8 cellular contexts compared by ENCODE assay signal in the genomic region with DNA sequence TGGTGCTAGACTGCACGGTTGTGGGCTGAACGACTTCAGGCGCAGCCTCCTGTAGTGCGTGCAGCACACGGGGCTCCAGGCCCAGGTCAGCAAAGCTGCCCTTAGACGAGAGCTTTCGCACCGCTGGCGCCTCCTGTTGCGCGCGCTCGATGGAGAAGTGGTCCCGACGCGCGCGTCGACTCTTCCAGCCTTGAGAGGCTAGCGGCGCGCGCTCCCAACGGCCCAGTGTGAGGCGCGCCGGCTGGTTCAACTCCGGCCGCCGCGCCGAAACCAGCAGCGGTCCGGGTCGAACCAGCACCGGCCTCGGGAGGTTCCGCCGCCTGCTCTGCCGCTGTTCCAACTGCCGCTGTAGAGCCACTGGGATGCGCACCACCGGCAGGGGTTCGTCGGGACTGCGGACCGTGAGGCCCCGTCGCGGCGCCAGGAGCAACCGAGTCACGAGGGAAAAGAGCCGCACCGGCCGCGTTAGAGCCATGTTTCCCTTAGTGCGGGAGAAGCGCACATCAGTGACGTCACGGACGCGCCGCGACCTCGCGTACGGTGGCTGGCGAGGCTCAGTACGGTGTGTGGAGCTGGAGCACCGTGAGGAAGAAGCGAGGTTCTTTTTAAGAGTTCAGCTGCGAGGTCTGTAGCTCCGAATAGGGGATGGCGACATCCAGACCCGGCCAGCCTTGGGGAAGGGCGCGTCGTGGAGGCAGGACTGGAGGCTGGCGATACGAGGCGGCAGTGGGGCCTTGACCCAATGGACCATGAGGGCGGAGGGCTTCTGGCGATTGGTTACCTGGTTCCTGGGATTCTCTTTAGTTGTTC. TPM values are rescaled to one million over a fixed set of nuclear protein-coding genes. Genes with fewer than 3 reads are reported as not detected.
DNase-seq lines count a peak whose midpoint lies in the region; ATAC-seq, FAIRE-seq and TF ChIP-seq lines count a peak whose summit lies in the region.

DDX28 (minus strand) TSS at position 505 of the 810 bp plus-strand sequence; CDS start at position 475, 30 bp downstream.
DUS2 (plus strand) TSS at position 557 of the 810 bp plus-strand sequence. CDS start 14,740 bp downstream, outside the sequence.

- BruUV-seq in mammary epithelial cell (replicated peaks; lab: Mats Ljungman, UMichigan), result TSS peak; percentile 62

- H3K9me3 ChIP-seq in mammary epithelial cell (replicated peaks; ENCODE audit: insufficient read depth, low read length) (no peaks in the 10 kb centered on the region), small intestine (ENCODE audit: control insufficient read depth, low read depth) (no peaks in the 10 kb centered on the region)

- H2AFZ ChIP-seq in mammary epithelial cell (ENCODE audit: low read depth, low read length), result peak within 1 kb of the TSS; percentile 98

- no peak for FAIRE-seq in small intestine (lab: Jason Lieb, UNC)

- H3K4me3 Mint-ChIP-seq in WTC11, result peak within 1 kb of the TSS; percentile 100

- peak within 1 kb of the TSS; percentile 95 to 98 (median 97) for H3K4me3 ChIP-seq in mammary epithelial cell (replicated peaks in 1 of 3; ENCODE audit: insufficient read depth in 1 of 3, low read depth in 2 of 3, low read length in 3 of 3)
- peak within 1 kb of the TSS; percentile 78 to 95 for H3K4me3 ChIP-seq in small intestine (ENCODE audit: low read depth in 1 of 2, low read length in 2 of 2)

- in situ Hi-C loops in ACHN (cut with HindIII; ENCODE audit: low pct_ligation_motif_present, low pct_unique_long_range_greater_than_20kb, low sequenced_read_pairs), result no loop called here
- in situ Hi-C loops in mammary epithelial cell (cut with MboI; ENCODE audit: low sequenced_read_pairs in 2 of 2), result no loop called here

- peak within 1 kb of the TSS; percentile 100 for H3K27ac Mint-ChIP-seq in WTC11

- no peaks in the 10 kb centered on the region; the same call in 1 of the 2 replicates for H3K27me3 Mint-ChIP-seq in WTC11 (ENCODE audit: low read depth)

- CTCF ChIA-PET in WTC11 (lab: Charles Lee) (interaction anchor here (0.9 to 3.2 kb wide), 11 partner anchors 17 to 359 kb away, joined by 3 to 17 read pairs (median 3); no protein-coding TSS in a partner anchor), mammary epithelial cell (lab: Charles Lee; ENCODE audit: low non-redundant PET) (interaction anchor here (0.6 kb wide), 2 partner anchors 18 to 19 kb away, joined by 3 read pairs; no protein-coding TSS in a partner anchor)

- TF ChIP-seq CTCF in WTC11 (IDR thresholded peaks at IDR 0.05), result no peak
- TF ChIP-seq CTCF in mammary epithelial cell (conservative IDR thresholded peaks at IDR 0.05 in 1 of 2, IDR thresholded peaks at IDR 0.05 in 1 of 2; ENCODE audit: extremely low read depth in 1 of 2, insufficient read depth in 1 of 2, low read depth in 1 of 2, low read length in 2 of 2), result peak in 1 of 2 donors; percentile 6

- no peaks in the 10 kb centered on the region for H3K9me3 Mint-ChIP-seq in WTC11

- intact Hi-C loops in mammary epithelial cell (cut with micrococcal nuclease), result no loop called here

- H3K36me3 Mint-ChIP-seq in WTC11, result peaks cover 14% of the 10 kb centered on the region; the same call in 1 of the 2 replicates

- peak; percentile 67 for ATAC-seq in GM18868 (IDR thresholded peaks at IDR 0.05; ENCODE audit: unreplicated experiment)
- ATAC-seq in HG03139 (IDR thresholded peaks at IDR 0.05; ENCODE audit: unreplicated experiment), result peak; percentile 66
- peak; percentile 67 for ATAC-seq in WTC11

- H3K4me1 Mint-ChIP-seq in WTC11, result peaks cover 15% of the 10 kb centered on the region

- H3K27ac ChIP-seq in mammary epithelial cell (ENCODE audit: insufficient read depth, low read depth, low read length) (peak within 1 kb of the TSS; percentile 84), small intestine (ENCODE audit: low read depth in 1 of 2, low read length in 1 of 2) (peak within 1 kb of the TSS; percentile 42 to 91)

- H3K36me3 ChIP-seq in mammary epithelial cell (ENCODE audit: insufficient read depth, low read length), result no peaks in the 10 kb centered on the region
- no peaks in the 10 kb centered on the region for H3K36me3 ChIP-seq in small intestine (ENCODE audit: control insufficient read depth in 2 of 2, insufficient read depth in 2 of 2, low read length in 2 of 2)

- no peaks in the 10 kb centered on the region for H4K20me1 ChIP-seq in mammary epithelial cell (ENCODE audit: insufficient read depth, low read length)

- H3K27me3 ChIP-seq in mammary epithelial cell (ENCODE audit: insufficient read depth, low read length) (no peaks in the 10 kb centered on the region), small intestine (ENCODE audit: control insufficient read depth in 2 of 2, insufficient read depth in 2 of 2, low read length in 2 of 2) (no peaks in the 10 kb centered on the region)

- H3K4me2 ChIP-seq in mammary epithelial cell (ENCODE audit: insufficient read depth, low read depth, low read length), result peak within 1 kb of the TSS; percentile 97

- dilution Hi-C loops in mammary epithelial cell (cut with HindIII; ENCODE audit: low sequenced_read_pairs), result loop anchor here (5.0 kb wide), 1 partner anchor 49 kb away; no protein-coding TSS in a partner anchor

- H3K4me1 ChIP-seq in mammary epithelial cell (ENCODE audit: insufficient read depth, low read length) (peaks cover 12% of the 10 kb centered on the region), small intestine (ENCODE audit: control insufficient read depth in 2 of 2, insufficient read depth in 1 of 2, low read depth in 1 of 2, low read length in 1 of 2) (peaks cover 0 to 10% of the 10 kb centered on the region in 2 donors)

- peak; percentile 95 for DNase-seq in ACHN
- peak; percentile 85 for DNase-seq in NCI-H345 (lab: John Stamatoyannopoulos, UW)
- DNase-seq in WTC11 (ENCODE audit: low spot score), result peak; percentile 92
- DNase-seq in mammary epithelial cell, result peak; percentile 93
- peak; percentile 88 for DNase-seq in iPS-NIHi7 (ENCODE audit: extremely low spot score)
- DNase-seq in small intestine, result peak; percentile 87

- 1% methylated on average over 41 of the region's 84 CpGs for WGBS in mammary epithelial cell (ENCODE audit: low coverage, missing lambda C conversion rate)
- 0% methylated on average over 78 to 84 of the region's 84 CpGs for WGBS in small intestine, 3 donors

- POLR2A ChIA-PET in WTC11 (lab: Charles Lee), result interaction anchor here (0.6 to 1.8 kb wide), 4 partner anchors 18 to 57 kb away, joined by 3 to 9 read pairs (median 8); no protein-coding TSS in a partner anchor

- peak within 1 kb of the TSS; percentile 96 for H3K9ac ChIP-seq in mammary epithelial cell (ENCODE audit: insufficient read depth, low read length)

- H3K79me2 ChIP-seq in mammary epithelial cell (ENCODE audit: insufficient read depth, low read length), result peaks cover 41% of the 10 kb centered on the region

TF ChIP-seq in WTC11, 78 proteins besides CTCF, POLR2A, EP300 and RAD21 (continues in another document):
- no peak for TF ChIP-seq HMGA2 (CRISPR knock-in tag; IDR thresholded peaks at IDR 0.05)
- no peak; the same call in 1 of the 2 replicates for TF ChIP-seq KAT7 (CRISPR knock-in tag; IDR thresholded peaks at IDR 0.05; ENCODE audit: borderline replicate concordance)
- TF ChIP-seq, protein P1, sequence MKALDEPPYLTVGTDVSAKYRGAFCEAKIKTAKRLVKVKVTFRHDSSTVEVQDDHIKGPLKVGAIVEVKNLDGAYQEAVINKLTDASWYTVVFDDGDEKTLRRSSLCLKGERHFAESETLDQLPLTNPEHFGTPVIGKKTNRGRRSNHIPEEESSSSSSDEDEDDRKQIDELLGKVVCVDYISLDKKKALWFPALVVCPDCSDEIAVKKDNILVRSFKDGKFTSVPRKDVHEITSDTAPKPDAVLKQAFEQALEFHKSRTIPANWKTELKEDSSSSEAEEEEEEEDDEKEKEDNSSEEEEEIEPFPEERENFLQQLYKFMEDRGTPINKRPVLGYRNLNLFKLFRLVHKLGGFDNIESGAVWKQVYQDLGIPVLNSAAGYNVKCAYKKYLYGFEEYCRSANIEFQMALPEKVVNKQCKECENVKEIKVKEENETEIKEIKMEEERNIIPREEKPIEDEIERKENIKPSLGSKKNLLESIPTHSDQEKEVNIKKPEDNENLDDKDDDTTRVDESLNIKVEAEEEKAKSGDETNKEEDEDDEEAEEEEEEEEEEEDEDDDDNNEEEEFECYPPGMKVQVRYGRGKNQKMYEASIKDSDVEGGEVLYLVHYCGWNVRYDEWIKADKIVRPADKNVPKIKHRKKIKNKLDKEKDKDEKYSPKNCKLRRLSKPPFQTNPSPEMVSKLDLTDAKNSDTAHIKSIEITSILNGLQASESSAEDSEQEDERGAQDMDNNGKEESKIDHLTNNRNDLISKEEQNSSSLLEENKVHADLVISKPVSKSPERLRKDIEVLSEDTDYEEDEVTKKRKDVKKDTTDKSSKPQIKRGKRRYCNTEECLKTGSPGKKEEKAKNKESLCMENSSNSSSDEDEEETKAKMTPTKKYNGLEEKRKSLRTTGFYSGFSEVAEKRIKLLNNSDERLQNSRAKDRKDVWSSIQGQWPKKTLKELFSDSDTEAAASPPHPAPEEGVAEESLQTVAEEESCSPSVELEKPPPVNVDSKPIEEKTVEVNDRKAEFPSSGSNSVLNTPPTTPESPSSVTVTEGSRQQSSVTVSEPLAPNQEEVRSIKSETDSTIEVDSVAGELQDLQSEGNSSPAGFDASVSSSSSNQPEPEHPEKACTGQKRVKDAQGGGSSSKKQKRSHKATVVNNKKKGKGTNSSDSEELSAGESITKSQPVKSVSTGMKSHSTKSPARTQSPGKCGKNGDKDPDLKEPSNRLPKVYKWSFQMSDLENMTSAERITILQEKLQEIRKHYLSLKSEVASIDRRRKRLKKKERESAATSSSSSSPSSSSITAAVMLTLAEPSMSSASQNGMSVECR (CRISPR knock-in tag; IDR thresholded peaks at IDR 0.05; ENCODE audit: borderline replicate concordance), result peak; percentile 25; the same call in 1 of the 2 replicates
- peak; percentile 72 for TF ChIP-seq USF1 (CRISPR knock-in tag; IDR thresholded peaks at IDR 0.05)

RNA-seq across cellular contexts. Expression of gene DDX28, which starts in this region (rescaled TPM):
- total RNA-seq in WTC11 (2021), result 15.2 to 18.3 TPM (median 17.7 TPM) in 3 replicates
- total RNA-seq in mammary epithelial cell, result 10 to 100 TPM in 1 of 2 donors, 1 to 10 TPM in 1; 9.7 to 10.1 TPM
- polyA plus RNA-seq in mammary epithelial cell, result 14.6 TPM
- 6.5 TPM for polyA minus RNA-seq in mammary epithelial cell
- 10 to 100 TPM in 1 of 3 donors, 1 to 10 TPM in 2; 3.8 to 14.6 (median 7.6) TPM for polyA plus RNA-seq in small intestine

RNA-seq across cellular contexts. Expression of gene DUS2, which starts in this region (rescaled TPM):
- total RNA-seq in WTC11 (2021) (23.5 to 27.9 TPM (median 25.8 TPM) in 3 replicates), mammary epithelial cell (10 to 100 TPM; 16.5 to 22.9 TPM)
- polyA plus RNA-seq in mammary epithelial cell (20.8 TPM), small intestine (10 to 100 TPM in 1 of 3 donors, 1 to 10 TPM in 2; 7.6 to 12.1 (median 7.8) TPM)
- 4.9 TPM for polyA minus RNA-seq in mammary epithelial cell

Comparison
In these comparisons a context has a peak if more than half of its experiments do, and no peak if none do; other contexts are left out.
1. Peak in every context shown above with its lines: DNase-seq, ATAC-seq, H3K4me3 ChIP-seq and H3K27ac ChIP-seq.